ENCODE assay signal across 16 cellular contexts in genomic region chr6:34816635-34817301, GRCh38. TPM values are rescaled to one million over a fixed set of nuclear protein-coding genes. Genes with fewer than 3 reads are reported as not detected.
DNase-seq lines count a peak whose midpoint lies in the region; ATAC-seq and TF ChIP-seq lines count a peak whose summit lies in the region.
"Had no signal": no experiment of that assay in that cellular context is flagged by ENCODE, and none has a peak within 500 bp of the region (broad histone marks: within the 10 kb centered on the region; RNA-seq: fewer than 3 reads in every experiment).

No MANE protein-coding gene starts in this region.

- no peaks in the 10 kb centered on the region for H3K27me3 ChIP-seq in HL-60 (ENCODE audit: insufficient read depth, poor library complexity, severe bottlenecking)
- no peaks in the 10 kb centered on the region for H3K27me3 ChIP-seq in aorta (ENCODE audit: control insufficient read depth in 1 of 2, insufficient read depth in 2 of 2, low read length in 1 of 2)
- H3K27me3 ChIP-seq: breast epithelium, right atrium auricular region had no signal

- DNase-seq in Ammon's horn (ENCODE audit: low spot score) (peak; percentile 18), HL-60 (ENCODE audit: low read depth in 1 of 2, low spot score in 1 of 2) (peak in 1 of 2 experiments; percentile 11), activated B cell treated with CpG ODN at 0.5 μM for 24 hours (no peak), medulla oblongata (ENCODE audit: extremely low spot score) (peak; percentile 23), aorta (no peak)
- DNase-seq: activated gamma-delta T cell; NCI-H1092 treated with DMSO at 0.1 percent for 48 hours; SK-N-SH; stimulated activated CD4-positive, alpha-beta T cell treated with anti-CD3 and anti-CD28 coated beads, Interleukin-2, amount 100 ng/mL, for 24 hours; WERI-Rb-1 had no signal

- CTCF ChIA-PET in activated B cell treated with CpG ODN at 0.5 μM for 24 hours (lab: Charles Lee): no interaction called here

- POLR2A ChIA-PET in activated B cell treated with CpG ODN at 0.5 μM for 24 hours (lab: Charles Lee): interaction anchor here (1.2 kb wide), 1 partner anchor 26 kb away, joined by 3 read pairs; no protein-coding TSS in a partner anchor

- peaks cover 28% of the 10 kb centered on the region for H3K4me1 Mint-ChIP-seq in activated B cell treated with CpG ODN at 0.5 μM for 24 hours

- intact Hi-C loops in activated B cell treated with CpG ODN at 0.5 μM for 24 hours (cut with micrococcal nuclease) (no loop called here), aorta (cut with DNase I) (no loop called here)

- peaks cover 4% of the 10 kb centered on the region for H3K36me3 Mint-ChIP-seq in activated B cell treated with CpG ODN at 0.5 μM for 24 hours (ENCODE audit: low read depth)

- H3K27me3 Mint-ChIP-seq in activated B cell treated with CpG ODN at 0.5 μM for 24 hours: no peaks in the 10 kb centered on the region

- H3K27ac ChIP-seq in HL-60 (replicated peaks) (peak overlapping the region; percentile 33), aorta (ENCODE audit: low read depth in 1 of 2, low read length in 2 of 2) (no peak overlapping the region)
- H3K27ac ChIP-seq: breast epithelium, right atrium auricular region, WERI-Rb-1 had no signal

- ATAC-seq in activated B cell treated with CpG ODN at 0.5 μM for 24 hours (ENCODE audit: low read depth): no peak
- ATAC-seq in GM18868 (IDR thresholded peaks at IDR 0.05; ENCODE audit: unreplicated experiment): no peak
- no peak for ATAC-seq in GM21528 (IDR thresholded peaks at IDR 0.05; ENCODE audit: low FRiP score, unreplicated experiment)
- ATAC-seq in HG03280 (IDR thresholded peaks at IDR 0.05; ENCODE audit: unreplicated experiment): no peak
- ATAC-seq in aorta (ENCODE audit: low FRiP score): no peak

- TF ChIP-seq CTCF in HL-60 (IDR thresholded peaks at IDR 0.05; ENCODE audit: insufficient read depth, low read length): no peak
- TF ChIP-seq CTCF in activated B cell treated with CpG ODN at 0.5 μM for 24 hours (IDR thresholded peaks at IDR 0.05): no peak

- H3K4me3 Mint-ChIP-seq in activated B cell treated with CpG ODN at 0.5 μM for 24 hours: no peak overlapping the region
- H3K4me3 Mint-ChIP-seq: nephron had no signal

- H3K4me3 ChIP-seq in HL-60 (replicated peaks; ENCODE audit: insufficient read depth, low read length) (no peak overlapping the region), aorta (ENCODE audit: low read length in 2 of 2) (no peak overlapping the region)
- H3K4me3 ChIP-seq: breast epithelium, right atrium auricular region had no signal

- H3K9me3 Mint-ChIP-seq in activated B cell treated with CpG ODN at 0.5 μM for 24 hours: no peaks in the 10 kb centered on the region
- H3K9me3 Mint-ChIP-seq: nephron had no signal

- WGBS in aorta, 2 donors: 85 to 91% methylated on average over 5 of the region's 5 CpGs

- H3K27ac Mint-ChIP-seq in activated B cell treated with CpG ODN at 0.5 μM for 24 hours: peak overlapping the region; percentile 8

- H3K36me3 ChIP-seq in aorta (ENCODE audit: control insufficient read depth in 1 of 2, insufficient read depth in 2 of 2, low read length in 1 of 2): peaks cover 0 to 2% of the 10 kb centered on the region in 2 donors
- H3K36me3 ChIP-seq: breast epithelium had no signal

- H3K4me1 ChIP-seq in aorta (ENCODE audit: control insufficient read depth in 1 of 2, insufficient read depth in 2 of 2, low read length in 2 of 2): no peaks in the 10 kb centered on the region
- H3K4me1 ChIP-seq: breast epithelium had no signal

- no peaks in the 10 kb centered on the region for H3K9me3 ChIP-seq in aorta (ENCODE audit: control insufficient read depth, low read length)
- H3K9me3 ChIP-seq: breast epithelium, right atrium auricular region, SK-N-SH had no signal

RNA-seq across cellular contexts. Expression of gene BLTP3A, which starts 24.9 kb away (rescaled TPM):
- total RNA-seq in activated B cell treated with CpG ODN at 0.5 μM for 24 hours (10.8 and 12.6 TPM in 2 replicates), aorta (10 to 100 TPM; 11.1 to 12.0 TPM)
- polyA plus RNA-seq in aorta: 1 to 10 TPM; 1.1 to 2.1 TPM

RNA-seq across cellular contexts. Expression of gene SNRPC, which starts 59.5 kb away (rescaled TPM):
- total RNA-seq in activated B cell treated with CpG ODN at 0.5 μM for 24 hours: 99.5 and 102 TPM in 2 replicates
- total RNA-seq in aorta: 10 to 100 TPM; 37.6 to 43.5 TPM
- 100 to 1,000 TPM in 1 of 2 donors, 10 to 100 TPM in 1; 79.3 to 109 TPM for polyA plus RNA-seq in aorta

Comparison
In these comparisons a context has a peak if more than half of its experiments do, and no peak if none do; other contexts are left out.
1. DNase-seq: peak in Ammon's horn (single experiment) and medulla oblongata (single experiment); none in activated B cell treated with CpG ODN at 0.5 μM for 24 hours (single experiment) and aorta (0 of 2).